ENCODE assay signal across 2 cellular contexts in genomic region chr22:37932821-37933578, GRCh38.
A peak's percentile ranks its signal among the peaks of the same experiment; 100 is the strongest.
TF ChIP-seq lines count a peak whose summit lies in the region.

No MANE protein-coding gene starts in this region.

TF ChIP-seq in HEK293, 187 proteins besides CTCF, POLR2A, EP300 and RAD21:
- TF ChIP-seq SCRT1 (tag by site-specific recombination; IDR thresholded peaks at IDR 0.05; ENCODE audit: borderline replicate concordance) (no peak), ZNF768 (tag by site-specific recombination; IDR thresholded peaks at IDR 0.05) (peak; percentile 36; the same call in 1 of the 2 replicates), ZBTB21 (tag by site-specific recombination; IDR thresholded peaks at IDR 0.05) (no peak), ZXDB (tag by site-specific recombination; IDR thresholded peaks at IDR 0.05) (no peak)

TF ChIP-seq in K562, 482 proteins besides CTCF, POLR2A, EP300 and RAD21:
- no peak for TF ChIP-seq ZBTB40 (IDR thresholded peaks at IDR 0.05)
- TF ChIP-seq ZBTB40 (CRISPR knock-in tag; IDR thresholded peaks at IDR 0.05): no peak
- no peak for TF ChIP-seq ZNF57 (CRISPR knock-in tag; IDR thresholded peaks at IDR 0.05)
- no peak for TF ChIP-seq ZBTB2 (IDR thresholded peaks at IDR 0.05)
- TF ChIP-seq PHB (CRISPR knock-in tag; IDR thresholded peaks at IDR 0.05): no peak
- no peak for TF ChIP-seq RFX7 (CRISPR knock-in tag; IDR thresholded peaks at IDR 0.05)
- no peak for TF ChIP-seq ZBTB7A (IDR thresholded peaks at IDR 0.05; ENCODE audit: borderline replicate concordance, control insufficient read depth, low read depth, low read length)
- TF ChIP-seq MGA (IDR thresholded peaks at IDR 0.05): no peak
- no peak for TF ChIP-seq ZBTB17 (CRISPR knock-in tag; IDR thresholded peaks at IDR 0.05)
- no peak for TF ChIP-seq ZNF274 (IDR thresholded peaks at IDR 0.05; ENCODE audit: borderline replicate concordance, low read depth, low read length)
- TF ChIP-seq STAT5B (CRISPR knock-in tag; IDR thresholded peaks at IDR 0.05): no peak
- TF ChIP-seq KLF1 (tag; IDR thresholded peaks at IDR 0.05): no peak
- no peak for TF ChIP-seq KDM4B (IDR thresholded peaks at IDR 0.05; ENCODE audit: borderline replicate concordance in 2 of 2, low read depth in 1 of 2)
- TF ChIP-seq ZNF75A (CRISPR knock-in tag; IDR thresholded peaks at IDR 0.05): no peak
- TF ChIP-seq TCF3 (CRISPR knock-in tag; IDR thresholded peaks at IDR 0.05): no peak
- TF ChIP-seq LEF1 (IDR thresholded peaks at IDR 0.05): no peak
- TF ChIP-seq TCF7 (IDR thresholded peaks at IDR 0.05; ENCODE audit: borderline replicate concordance): no peak
- no peak for TF ChIP-seq E2F8 (IDR thresholded peaks at IDR 0.05; ENCODE audit: low read depth, partially characterized antibody)
- no peak for TF ChIP-seq KAT2B (IDR thresholded peaks at IDR 0.05; ENCODE audit: low read depth, low read length)
- no peak for TF ChIP-seq SETDB1 (IDR thresholded peaks at IDR 0.05; ENCODE audit: low read length)
- TF ChIP-seq ERF (CRISPR knock-in tag; IDR thresholded peaks at IDR 0.05): no peak
